In genomic region chr16:1010266-1010665, GRCh38 we compare ENCODE assay signal across 28 cellular contexts.
"Had no signal": no experiment of that assay in that cellular context is flagged by ENCODE, and none has a peak within 500 bp of the region (broad histone marks: within the 10 kb centered on the region; RNA-seq: fewer than 3 reads in every experiment).

No MANE protein-coding gene starts in this region.

- H3K27ac ChIP-seq: KMS-11, SJSA1 had no signal

- H3K4me2 ChIP-seq: KMS-11 had no signal

- DNase-seq: activated CD4-positive, alpha-beta T cell treated with anti-CD3 and anti-CD28 coated beads for 36 hours; activated CD4-positive, alpha-beta T cell treated with anti-CD3 and anti-CD28 coated beads, Interleukin-2, amount 10 ng/mL, durations not matched to agents 7 days and 5 days; activated CD4-positive, alpha-beta T cell treated with anti-CD3 and anti-CD28 coated beads, Interleukin-2, amount 50 U/mL, for 48 hours; activated CD8-positive, alpha-beta memory T cell treated with anti-CD3 and anti-CD28 coated beads for 24 hours; activated CD8-positive, alpha-beta memory T cell treated with anti-CD3 and anti-CD28 coated beads, Interleukin-2, amount 10 ng/mL, durations not matched to agents 7 days and 5 days; activated CD8-positive, alpha-beta memory T cell treated with anti-CD3 and anti-CD28 coated beads, Interleukin-2, amount 50 U/mL, for 48 hours; activated effector memory CD4-positive, alpha-beta T cell treated with Interleukin-2 at 50 U/mL for 16 hours; activated naive CD4-positive, alpha-beta T cell treated with anti-CD3 and anti-CD28 coated beads, Interleukin-2, amount 10 ng/mL, durations not matched to agents 7 days and 5 days; activated naive CD8-positive, alpha-beta T cell treated with anti-CD3 and anti-CD28 coated beads, Interleukin-2, amount 50 U/mL, for 24 hours; activated T-cell treated with anti-CD3 and anti-CD28 coated beads, Interleukin-2, amount 50 U/mL, for 48 hours; anterior cingulate cortex; caudate nucleus; cerebellar nuclear complex; MM.1S; MV-4-11; NCI-H1092; NCI-H1436 treated with DMSO at 0.1 percent for 48 hours; NCI-H1694 treated with DMSO at 0.1 percent for 48 hours; NCI-H2029; NCI-H345; NCI-H524 treated with DMSO at 0.1 percent for 48 hours; NK-92 treated with Interleukin-12 subunit alpha and Interleukin-12 subunit beta, amount 100 ng/mL, for 24 hours; SHP77; T1000 had no signal

- H3K36me3 ChIP-seq: SJSA1 had no signal

- H3K9me3 ChIP-seq: SJSA1 had no signal

- H3K9ac ChIP-seq: KMS-11 had no signal

- H3K4me3 ChIP-seq: SJSA1 had no signal

- ATAC-seq: activated CD4-positive, alpha-beta T cell treated with anti-CD3 and anti-CD28 coated beads for 36 hours; activated CD4-positive, CD25-positive, alpha-beta regulatory T cell treated with anti-CD3 and anti-CD28 coated beads, Interleukin-2, amount 50 U/mL, for 24 hours; activated CD8-positive, alpha-beta memory T cell treated with anti-CD3 and anti-CD28 coated beads, Interleukin-2, amount 10 ng/mL, durations not matched to agents 7 days and 5 days; activated naive CD8-positive, alpha-beta T cell treated with anti-CD3 and anti-CD28 coated beads, Interleukin-2, amount 50 U/mL, for 24 hours; WTC11 had no signal
